15 cellular contexts compared by ENCODE assay signal in the genomic region with DNA sequence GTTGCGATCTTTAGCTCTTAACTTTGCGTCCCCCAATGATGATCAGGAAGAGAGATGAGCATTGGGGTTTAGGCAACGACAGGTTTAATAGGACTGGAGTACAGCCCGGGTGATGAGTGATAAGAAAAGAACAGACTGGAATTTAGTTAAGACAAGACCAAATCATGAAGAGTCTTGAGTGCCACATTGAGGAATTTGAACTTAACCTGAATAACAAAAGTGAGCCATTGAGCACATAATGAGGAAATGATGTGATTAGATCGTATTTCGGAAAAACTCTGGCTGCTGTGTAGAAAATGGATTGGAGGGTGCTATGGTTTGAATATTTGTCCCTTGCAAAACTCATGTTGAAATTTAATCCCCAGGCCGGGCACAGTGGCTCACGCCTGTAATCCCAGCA.
DNase-seq lines count a peak whose midpoint lies in the region; ATAC-seq, FAIRE-seq and TF ChIP-seq lines count a peak whose summit lies in the region.
"Had no signal": no experiment of that assay in that cellular context is flagged by ENCODE, and none has a peak within 500 bp of the region (broad histone marks: within the 10 kb centered on the region; RNA-seq: fewer than 3 reads in every experiment).

No MANE protein-coding gene starts in this region.

- no peaks in the 10 kb centered on the region for H3K36me3 Mint-ChIP-seq in activated T-helper 17 cell treated with anti-CD3 and anti-CD28 coated beads, Interleukin-2, amount 50 U/mL, for 72 hours (ENCODE audit: low read depth)
- peaks cover 0 to 7% (median 0%) of the 10 kb centered on the region in 5 donors for H3K36me3 Mint-ChIP-seq in naive thymus-derived CD4-positive, alpha-beta T cell

- H3K36me3 ChIP-seq in HepG2 (replicated peaks in 1 of 2; ENCODE audit: control insufficient read depth in 1 of 2, insufficient read depth in 2 of 2, low read length in 2 of 2) (no peaks in the 10 kb centered on the region), right lobe of liver (no peaks in the 10 kb centered on the region)
- H3K36me3 ChIP-seq in naive thymus-derived CD4-positive, alpha-beta T cell (ENCODE audit: control insufficient read depth in 2 of 3, insufficient read depth in 3 of 3, low read length in 3 of 3), result peaks cover 0 to 5% (median 0%) of the 10 kb centered on the region in 3 experiments

- POLR2A ChIA-PET in HepG2 (lab: Yijun Ruan, JAX), result interaction anchor here (2.1 to 3.7 kb wide), 2 partner anchors 13 to 89 kb away, joined by 10 to 17 read pairs; a partner anchor contains a TSS
- POLR2A ChIA-PET in naive thymus-derived CD4-positive, alpha-beta T cell (lab: Charles Lee), result interaction anchor here (2.5 to 5.3 kb wide), 4 partner anchors 9 to 31 kb away, joined by 12 to 62 read pairs (median 32); no protein-coding TSS in a partner anchor

- TF ChIP-seq EP300 in HepG2 (IDR thresholded peaks at IDR 0.05; ENCODE audit: low read depth in 2 of 2, low read length in 2 of 2), result no peak
- no peak for TF ChIP-seq EP300 in HepG2 (CRISPR knock-in tag; IDR thresholded peaks at IDR 0.05; ENCODE audit: borderline replicate concordance)

- BruUV-seq in HepG2 (replicated peaks; lab: Mats Ljungman, UMichigan), result no TSS peak

- no peak for FAIRE-seq in HepG2 (lab: Jason Lieb, UNC)

- no peak for ATAC-seq in HepG2
- ATAC-seq in right lobe of liver, result no peak
- no peak for ATAC-seq in activated T-helper 17 cell treated with anti-CD3 and anti-CD28 coated beads, Interleukin-2, amount 50 U/mL, for 72 hours (replicated peaks)
- ATAC-seq in naive thymus-derived CD4-positive, alpha-beta T cell, result no peak
- ATAC-seq in HG03095 (IDR thresholded peaks at IDR 0.05; ENCODE audit: unreplicated experiment), result no peak
- no peak for ATAC-seq in HG03460 (IDR thresholded peaks at IDR 0.05; ENCODE audit: unreplicated experiment)
- ATAC-seq: activated T-cell treated with anti-CD3 and anti-CD28 coated beads, Interleukin-2, amount 50 U/mL, for 4 hours; stimulated activated naive CD8-positive, alpha-beta T cell treated with anti-CD3 and anti-CD28 coated beads, Interleukin-15, Interleukin-2, amounts not matched to agents 100 U/mL and 50 U/mL, for 24 hours had no signal

- no peak for TF ChIP-seq RAD21 in HepG2 (CRISPR knock-in tag; IDR thresholded peaks at IDR 0.05)

- peak overlapping the region; percentile 98 for H3K27ac Mint-ChIP-seq in activated T-helper 17 cell treated with anti-CD3 and anti-CD28 coated beads, Interleukin-2, amount 50 U/mL, for 72 hours
- H3K27ac Mint-ChIP-seq in naive thymus-derived CD4-positive, alpha-beta T cell, result peak overlapping the region; percentile 95 to 100 (median 98)

- H3K4me1 Mint-ChIP-seq in activated T-helper 17 cell treated with anti-CD3 and anti-CD28 coated beads, Interleukin-2, amount 50 U/mL, for 72 hours, result peaks cover 48% of the 10 kb centered on the region
- peaks cover 49 to 77% (median 63%) of the 10 kb centered on the region in 7 donors for H3K4me1 Mint-ChIP-seq in naive thymus-derived CD4-positive, alpha-beta T cell

- H3K27ac ChIP-seq in HepG2 (ENCODE audit: extremely low read length, insufficient read depth, low read length) (no peak overlapping the region), right lobe of liver (no peak overlapping the region)
- H3K27ac ChIP-seq in naive thymus-derived CD4-positive, alpha-beta T cell (ENCODE audit: low read depth, low read length), result peak overlapping the region; percentile 96
- H3K27ac ChIP-seq: HL-60, PC-9 had no signal

- CTCF ChIA-PET in HepG2 (lab: Yijun Ruan, JAX; ENCODE audit: low intra/inter-chr PET ratio, low total read pairs), result no interaction called here
- CTCF ChIA-PET in naive thymus-derived CD4-positive, alpha-beta T cell (lab: Charles Lee), result interaction anchor here (1.3 to 2.1 kb wide), 2 partner anchors 12 to 82 kb away, joined by 4 to 11 read pairs; no protein-coding TSS in a partner anchor

- H4K20me1 ChIP-seq in HepG2 (ENCODE audit: insufficient read depth, low read length), result no peaks in the 10 kb centered on the region

- H3K4me1 ChIP-seq in HepG2 (ENCODE audit: insufficient read depth, low read length) (peaks cover 25% of the 10 kb centered on the region), right lobe of liver (peaks cover 0 to 26% (median 2%) of the 10 kb centered on the region in 4 donors)
- peaks cover 43 to 47% of the 10 kb centered on the region in 2 donors for H3K4me1 ChIP-seq in naive thymus-derived CD4-positive, alpha-beta T cell (ENCODE audit: control insufficient read depth in 2 of 2, insufficient read depth in 2 of 2, low read length in 2 of 2)

- peak overlapping the region; percentile 99; the same call in 1 of the 2 replicates for H3K4me2 ChIP-seq in HepG2 (ENCODE audit: low read depth, low read length)

- DNase-seq in HepG2 (ENCODE audit: low spot score), result no peak
- no peak for DNase-seq in right lobe of liver
- no peak for DNase-seq in naive thymus-derived CD4-positive, alpha-beta T cell
- no peak for DNase-seq in DMS153 (lab: John Stamatoyannopoulos, UW)
- DNase-seq in NOMO-1 treated with dmso at 0.1 percent for 144 hours (lab: John Stamatoyannopoulos, UW; ENCODE audit: unreplicated experiment), result no peak
- DNase-seq: activated T-cell treated with anti-CD3 and anti-CD28 coated beads, Interleukin-2, amount 50 U/mL, for 4 hours; NCI-H2029; NCI-H526 treated with DMSO at 0.1 percent for 48 hours; occipital lobe; PC-9; stimulated activated naive CD8-positive, alpha-beta T cell treated with anti-CD3 and anti-CD28 coated beads, Interleukin-15, Interleukin-2, amounts not matched to agents 100 U/mL and 50 U/mL, for 24 hours had no signal

- TF ChIP-seq POLR2A in HepG2 (IDR thresholded peaks at IDR 0.05; ENCODE audit: insufficient read depth in 1 of 2, low read depth in 2 of 2, low read length in 2 of 2) (no peak), right lobe of liver (IDR thresholded peaks at IDR 0.05) (no peak)

- no peak overlapping the region for H2AFZ ChIP-seq in HepG2 (ENCODE audit: low read length)
- H2AFZ ChIP-seq: PC-9 had no signal

- peak overlapping the region; percentile 96 for H3K4me3 Mint-ChIP-seq in activated T-helper 17 cell treated with anti-CD3 and anti-CD28 coated beads, Interleukin-2, amount 50 U/mL, for 72 hours
- H3K4me3 Mint-ChIP-seq in naive thymus-derived CD4-positive, alpha-beta T cell, result peak overlapping the region in 9 of 10 donors; percentile 46 to 99 (median 92)

- no peaks in the 10 kb centered on the region for H3K27me3 Mint-ChIP-seq in activated T-helper 17 cell treated with anti-CD3 and anti-CD28 coated beads, Interleukin-2, amount 50 U/mL, for 72 hours
- H3K27me3 Mint-ChIP-seq in naive thymus-derived CD4-positive, alpha-beta T cell, result no peaks in the 10 kb centered on the region

- peaks cover 23% of the 10 kb centered on the region for H3K79me2 ChIP-seq in HepG2 (ENCODE audit: insufficient read depth, low read length)

- H3K9ac ChIP-seq in HepG2 (ENCODE audit: insufficient read depth, low read depth, low read length), result no peak overlapping the region

- H3K27me3 ChIP-seq in HepG2 (ENCODE audit: control insufficient read depth in 1 of 2, insufficient read depth in 2 of 2, low read length in 2 of 2) (no peaks in the 10 kb centered on the region; a peak in 1 of 5 replicates), right lobe of liver (no peaks in the 10 kb centered on the region)
- H3K27me3 ChIP-seq in naive thymus-derived CD4-positive, alpha-beta T cell (ENCODE audit: control insufficient read depth in 2 of 2, insufficient read depth in 2 of 2, low read length in 2 of 2), result no peaks in the 10 kb centered on the region

- in situ Hi-C loops in HepG2 (cut with HindIII; ENCODE audit: extremely low pct_ligation_motif_present, low pct_unique_long_range_greater_than_20kb), result no loop called here

- peaks cover 5% of the 10 kb centered on the region for H3K9me3 Mint-ChIP-seq in activated T-helper 17 cell treated with anti-CD3 and anti-CD28 coated beads, Interleukin-2, amount 50 U/mL, for 72 hours
- peaks cover 0 to under 1% (median 0%) of the 10 kb centered on the region in 11 donors for H3K9me3 Mint-ChIP-seq in naive thymus-derived CD4-positive, alpha-beta T cell
- H3K9me3 Mint-ChIP-seq: activated T-cell treated with anti-CD3 and anti-CD28 coated beads, Interleukin-2, amount 50 U/mL, for 4 hours had no signal

- no peak overlapping the region for H3K4me3 ChIP-seq in HepG2 (replicated peaks in 1 of 3; ENCODE audit: insufficient read depth in 1 of 3, low read depth in 2 of 3, low read length in 3 of 3)
- no peak overlapping the region for H3K4me3 ChIP-seq in right lobe of liver
- H3K4me3 ChIP-seq in naive thymus-derived CD4-positive, alpha-beta T cell (ENCODE audit: low read length), result no peak overlapping the region
- H3K4me3 ChIP-seq: PC-9 had no signal

- 84% methylated on average over 8 of the region's 8 CpGs for WGBS in HepG2 (ENCODE audit: low lambda C conversion rate)
- WGBS in right lobe of liver (ENCODE audit: insufficient coverage, low coverage, low lambda C conversion rate, missing lambda C conversion rate), result 98% methylated on average over 8 of the region's 8 CpGs

- TF ChIP-seq CTCF in HepG2 (CRISPR knock-in tag; IDR thresholded peaks at IDR 0.05) (no peak), right lobe of liver (IDR thresholded peaks at IDR 0.05) (no peak)

- intact Hi-C loops in HepG2 (cut with micrococcal nuclease; ENCODE audit: unreplicated experiment) (loop anchor here (5.0 to 10.0 kb wide), 2 partner anchors 68 to 85 kb away; a partner anchor contains a TSS), right lobe of liver (cut with DNase I) (no loop called here)
- intact Hi-C loops in naive thymus-derived CD4-positive, alpha-beta T cell (cut with micrococcal nuclease), result loop anchor here (5.0 kb wide), 2 partner anchors 232 to 347 kb away; a partner anchor contains a TSS

- H3K9me3 ChIP-seq in HepG2 (ENCODE audit: low read length), result no peaks in the 10 kb centered on the region
- no peaks in the 10 kb centered on the region for H3K9me3 ChIP-seq in right lobe of liver
- no peaks in the 10 kb centered on the region for H3K9me3 ChIP-seq in naive thymus-derived CD4-positive, alpha-beta T cell (ENCODE audit: control insufficient read depth in 2 of 3, low read length in 3 of 3)

TF ChIP-seq in HepG2, 621 proteins besides CTCF, POLR2A, EP300 and RAD21:
- no peak for TF ChIP-seq HDAC6 (IDR thresholded peaks at IDR 0.05; ENCODE audit: low read depth, low read length)
- no peak for TF ChIP-seq TAF15 (IDR thresholded peaks at IDR 0.05; ENCODE audit: low read depth, low read length, poor library complexity, severe bottlenecking)
- no peak for TF ChIP-seq ZNF605 (CRISPR knock-in tag; IDR thresholded peaks at IDR 0.05)
- TF ChIP-seq SIX4 (CRISPR knock-in tag; IDR thresholded peaks at IDR 0.05), result no peak
- no peak for TF ChIP-seq RBFOX2 (IDR thresholded peaks at IDR 0.05; ENCODE audit: low read depth, low read length)
- TF ChIP-seq TBX3 (IDR thresholded peaks at IDR 0.05; ENCODE audit: borderline replicate concordance), result no peak
- no peak for TF ChIP-seq ZNF746 (CRISPR knock-in tag; IDR thresholded peaks at IDR 0.05)
- TF ChIP-seq NKX3-1 (CRISPR knock-in tag; IDR thresholded peaks at IDR 0.05), result no peak
- TF ChIP-seq ZNF260 (CRISPR knock-in tag; IDR thresholded peaks at IDR 0.05; ENCODE audit: borderline replicate concordance, low read depth), result no peak
- no peak for TF ChIP-seq ZNF230 (CRISPR knock-in tag; IDR thresholded peaks at IDR 0.05)
- no peak for TF ChIP-seq ELF4 (CRISPR knock-in tag; IDR thresholded peaks at IDR 0.05; ENCODE audit: borderline replicate concordance)

Comparison
In these comparisons a context has a peak if more than half of its experiments do, and no peak if none do; other contexts are left out.
1. intact Hi-C loops: an anchor here in HepG2 (5.0 to 10.0 kb wide) and naive thymus-derived CD4-positive, alpha-beta T cell (5.0 kb wide); none called in right lobe of liver.